8 cellular contexts compared by ENCODE assay signal in genomic region chr17:10226930-10227695, GRCh38. TPM values are rescaled to one million over a fixed set of nuclear protein-coding genes. Genes with fewer than 3 reads are reported as not detected.
A peak's percentile ranks its signal among the peaks of the same experiment; 100 is the strongest.
DNase-seq lines count a peak whose midpoint lies in the region; ATAC-seq, FAIRE-seq and TF ChIP-seq lines count a peak whose summit lies in the region.

No MANE protein-coding gene starts in this region.

- DNase-seq in SHP77 (lab: John Stamatoyannopoulos, UW) (peak; percentile 11), SHP77 treated with DMSO at 0.1 percent for 48 hours (lab: John Stamatoyannopoulos, UW) (no peak), PC-3 (peak; percentile 31), left cardiac atrium (peak; percentile 51), small intestine (peak; percentile 3)
- peak; percentile 52 for DNase-seq in activated naive CD4-positive, alpha-beta T cell treated with anti-CD3 and anti-CD28 coated beads for 36 hours

- H3K27ac ChIP-seq in PC-3 (ENCODE audit: low read length) (no peak overlapping the region), small intestine (ENCODE audit: low read depth in 1 of 2, low read length in 1 of 2) (no peak overlapping the region)

- no peak overlapping the region for H3K9ac ChIP-seq in PC-3 (ENCODE audit: low read length)

- WGBS in small intestine, 3 donors: 51 to 54% (median 53%) methylated on average over 15 of the region's 15 CpGs

- intact Hi-C loops in PC-3 (cut with micrococcal nuclease) (no loop called here), left cardiac atrium (cut with DNase I) (no loop called here)
- intact Hi-C loops in activated naive CD4-positive, alpha-beta T cell treated with anti-CD3 and anti-CD28 coated beads for 36 hours (cut with micrococcal nuclease): loop anchor here (1.0 to 5.0 kb wide), 3 partner anchors 110 to 302 kb away; no protein-coding TSS in a partner anchor

- no peak overlapping the region for H2AFZ ChIP-seq in PC-3 (ENCODE audit: low read length)

- H3K4me1 ChIP-seq in PC-3 (ENCODE audit: insufficient read depth, low read length) (no peaks in the 10 kb centered on the region), small intestine (ENCODE audit: control insufficient read depth in 2 of 2, insufficient read depth in 1 of 2, low read depth in 1 of 2, low read length in 1 of 2) (no peaks in the 10 kb centered on the region)

- H3K9me3 ChIP-seq in PC-3 (ENCODE audit: low read length): no peaks in the 10 kb centered on the region
- no peaks in the 10 kb centered on the region for H3K9me3 ChIP-seq in small intestine (ENCODE audit: control insufficient read depth, low read depth)

- CTCF ChIA-PET in PC-3 (lab: Charles Lee): no interaction called here
- CTCF ChIA-PET in activated naive CD4-positive, alpha-beta T cell treated with anti-CD3 and anti-CD28 coated beads for 36 hours (lab: Charles Lee): interaction anchor here (0.6 to 1.4 kb wide), 8 partner anchors 11 to 390 kb away, joined by 3 to 5 read pairs (median 3); no protein-coding TSS in a partner anchor

- H3K27ac Mint-ChIP-seq in activated naive CD4-positive, alpha-beta T cell treated with anti-CD3 and anti-CD28 coated beads for 36 hours: no peak overlapping the region
- no peak overlapping the region for H3K27ac Mint-ChIP-seq in stimulated activated memory B cell treated with anti-CD40 and anti-IgM and Interleukin-4, amounts not matched to agents 10 μg/mL and 1 μg/mL and 100 μg/mL, for 72 hours

- no peak for FAIRE-seq in small intestine (lab: Jason Lieb, UNC)

- H3K4me2 ChIP-seq in PC-3 (ENCODE audit: low read length): no peak overlapping the region

- POLR2A ChIA-PET in PC-3 (lab: Charles Lee; ENCODE audit: unreplicated experiment): no interaction called here

- no TSS peak for BruUV-seq in PC-3 (replicated peaks; lab: Mats Ljungman, UMichigan)

- no peaks in the 10 kb centered on the region for H3K27me3 ChIP-seq in PC-3 (ENCODE audit: low read length)
- H3K27me3 ChIP-seq in small intestine (ENCODE audit: control insufficient read depth in 2 of 2, insufficient read depth in 2 of 2, low read length in 2 of 2): no peaks in the 10 kb centered on the region

- H3K4me1 Mint-ChIP-seq in activated naive CD4-positive, alpha-beta T cell treated with anti-CD3 and anti-CD28 coated beads for 36 hours (ENCODE audit: low read depth): no peaks in the 10 kb centered on the region
- no peaks in the 10 kb centered on the region for H3K4me1 Mint-ChIP-seq in stimulated activated memory B cell treated with anti-CD40 and anti-IgM and Interleukin-4, amounts not matched to agents 10 μg/mL and 1 μg/mL and 100 μg/mL, for 72 hours

- peaks cover 5% of the 10 kb centered on the region for H3K9me3 Mint-ChIP-seq in activated naive CD4-positive, alpha-beta T cell treated with anti-CD3 and anti-CD28 coated beads for 36 hours
- H3K9me3 Mint-ChIP-seq in stimulated activated memory B cell treated with anti-CD40 and anti-IgM and Interleukin-4, amounts not matched to agents 10 μg/mL and 1 μg/mL and 100 μg/mL, for 72 hours: peaks cover 6% of the 10 kb centered on the region

- H3K79me2 ChIP-seq in PC-3 (ENCODE audit: low read length): no peaks in the 10 kb centered on the region

- no peak overlapping the region for H3K4me3 Mint-ChIP-seq in activated naive CD4-positive, alpha-beta T cell treated with anti-CD3 and anti-CD28 coated beads for 36 hours
- H3K4me3 Mint-ChIP-seq in stimulated activated memory B cell treated with anti-CD40 and anti-IgM and Interleukin-4, amounts not matched to agents 10 μg/mL and 1 μg/mL and 100 μg/mL, for 72 hours: no peak overlapping the region

- peak; percentile 27; the same call in 1 of the 2 replicates for ATAC-seq in PC-3
- peak; percentile 67 to 78 for ATAC-seq in left cardiac atrium
- no peak for ATAC-seq in stimulated activated memory B cell treated with anti-CD40 and anti-IgM and Interleukin-4, amounts not matched to agents 10 μg/mL and 1 μg/mL and 100 μg/mL, for 72 hours
- no peak for ATAC-seq in HG02571 (IDR thresholded peaks at IDR 0.05; ENCODE audit: unreplicated experiment)

- peak; percentile 76 for TF ChIP-seq CTCF in PC-3 (conservative IDR thresholded peaks at IDR 0.05; ENCODE audit: low read depth, low read length)

- H3K36me3 ChIP-seq in PC-3 (ENCODE audit: low read depth, low read length): no peaks in the 10 kb centered on the region; the same call in 1 of the 2 replicates
- H3K36me3 ChIP-seq in small intestine (ENCODE audit: control insufficient read depth in 2 of 2, insufficient read depth in 2 of 2, low read length in 2 of 2): no peaks in the 10 kb centered on the region

- H3K9me2 ChIP-seq in PC-3 (replicated peaks; ENCODE audit: low read length): no peaks in the 10 kb centered on the region

- no peaks in the 10 kb centered on the region for H3K27me3 Mint-ChIP-seq in activated naive CD4-positive, alpha-beta T cell treated with anti-CD3 and anti-CD28 coated beads for 36 hours (ENCODE audit: low read depth)
- no peaks in the 10 kb centered on the region for H3K27me3 Mint-ChIP-seq in stimulated activated memory B cell treated with anti-CD40 and anti-IgM and Interleukin-4, amounts not matched to agents 10 μg/mL and 1 μg/mL and 100 μg/mL, for 72 hours

- no peaks in the 10 kb centered on the region for H3F3A ChIP-seq in PC-3 (ENCODE audit: low read length, unreplicated experiment)

- H4K20me1 ChIP-seq in PC-3 (ENCODE audit: low read length): no peaks in the 10 kb centered on the region

- H3K4me3 ChIP-seq in PC-3 (ENCODE audit: low read length) (no peak overlapping the region), small intestine (ENCODE audit: low read depth in 1 of 2, low read length in 2 of 2) (no peak overlapping the region)

- H3K36me3 Mint-ChIP-seq in activated naive CD4-positive, alpha-beta T cell treated with anti-CD3 and anti-CD28 coated beads for 36 hours (ENCODE audit: low read depth): no peaks in the 10 kb centered on the region
- no peaks in the 10 kb centered on the region for H3K36me3 Mint-ChIP-seq in stimulated activated memory B cell treated with anti-CD40 and anti-IgM and Interleukin-4, amounts not matched to agents 10 μg/mL and 1 μg/mL and 100 μg/mL, for 72 hours

RNA-seq across cellular contexts. Expression of gene GAS7, which starts 28.7 kb away (rescaled TPM):
- not detected in 2 replicates for total RNA-seq in PC-3 (2014; rRNA removed)
- under 1 TPM; 0.31 to 0.52 TPM for total RNA-seq in activated naive CD4-positive, alpha-beta T cell treated with anti-CD3 and anti-CD28 coated beads for 36 hours
- total RNA-seq in left cardiac atrium: 100 to 1,000 TPM; 115 to 119 TPM
- polyA plus RNA-seq in small intestine: 10 to 100 TPM in 1 of 3 donors, 1 to 10 TPM in 2; 1.1 to 14.9 (median 4.9) TPM

Comparison
In these comparisons a context has a peak if more than half of its experiments do, and no peak if none do; other contexts are left out.
1. ATAC-seq: peak in PC-3 (single experiment) and left cardiac atrium (2 of 2); none in stimulated activated memory B cell treated with anti-CD40 and anti-IgM and Interleukin-4, amounts not matched to agents 10 μg/mL and 1 μg/mL and 100 μg/mL, for 72 hours (single experiment) and HG02571 (single experiment).
2. RNA of gene GAS7, which starts 28.7 kb away (total RNA-seq): 115 to 119 TPM in left cardiac atrium; 0.31 to 0.52 TPM in activated naive CD4-positive, alpha-beta T cell treated with anti-CD3 and anti-CD28 coated beads for 36 hours and not detected in PC-3; every median in the first group is over 10 times any median in the second.